1 cellular context compared by ENCODE assay signal in the genomic region with DNA sequence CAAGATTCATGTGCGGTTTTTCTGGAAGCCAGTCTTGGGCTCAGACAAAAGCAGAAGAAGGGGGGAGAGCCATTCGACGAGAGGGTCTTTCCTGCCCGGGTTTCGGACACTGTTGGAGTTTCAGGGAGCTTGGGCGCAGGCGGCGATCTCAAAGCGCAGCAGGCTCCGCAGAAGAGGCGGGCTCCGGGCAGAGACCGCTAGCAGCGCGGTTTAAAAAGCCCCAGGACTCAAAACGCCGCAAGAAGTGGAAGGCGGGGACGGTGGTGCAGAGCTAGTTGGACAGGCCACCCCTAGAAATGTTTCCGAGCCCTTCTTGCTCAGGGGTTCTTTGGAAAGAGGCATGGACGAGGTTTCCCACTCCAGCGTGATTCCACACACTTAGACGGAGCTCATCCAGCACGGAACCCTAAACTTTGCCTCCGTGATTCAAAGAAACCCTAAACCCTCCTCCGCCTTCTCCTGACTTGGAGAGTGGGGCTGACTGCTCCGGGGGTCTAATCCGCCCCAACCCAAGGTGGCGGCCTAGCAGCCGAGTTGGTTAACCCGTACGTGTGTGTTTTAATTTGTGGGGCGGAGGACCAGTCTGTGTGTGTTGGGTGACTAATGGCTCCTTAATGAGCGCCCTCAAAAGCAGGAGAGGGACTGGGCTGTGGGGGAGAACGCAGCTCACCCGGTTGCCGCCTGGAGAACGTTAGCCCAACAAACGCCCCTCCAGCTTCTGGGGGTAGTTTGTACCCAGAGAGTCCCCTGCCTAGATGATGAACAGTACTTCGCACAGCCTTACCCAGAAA.
TF ChIP-seq lines count a peak whose summit lies in the region.

No MANE protein-coding gene starts in this region.

TF ChIP-seq in GM23338, 12 proteins besides CTCF, POLR2A, EP300 and RAD21 (continued from another document):
- TF ChIP-seq, protein P1, sequence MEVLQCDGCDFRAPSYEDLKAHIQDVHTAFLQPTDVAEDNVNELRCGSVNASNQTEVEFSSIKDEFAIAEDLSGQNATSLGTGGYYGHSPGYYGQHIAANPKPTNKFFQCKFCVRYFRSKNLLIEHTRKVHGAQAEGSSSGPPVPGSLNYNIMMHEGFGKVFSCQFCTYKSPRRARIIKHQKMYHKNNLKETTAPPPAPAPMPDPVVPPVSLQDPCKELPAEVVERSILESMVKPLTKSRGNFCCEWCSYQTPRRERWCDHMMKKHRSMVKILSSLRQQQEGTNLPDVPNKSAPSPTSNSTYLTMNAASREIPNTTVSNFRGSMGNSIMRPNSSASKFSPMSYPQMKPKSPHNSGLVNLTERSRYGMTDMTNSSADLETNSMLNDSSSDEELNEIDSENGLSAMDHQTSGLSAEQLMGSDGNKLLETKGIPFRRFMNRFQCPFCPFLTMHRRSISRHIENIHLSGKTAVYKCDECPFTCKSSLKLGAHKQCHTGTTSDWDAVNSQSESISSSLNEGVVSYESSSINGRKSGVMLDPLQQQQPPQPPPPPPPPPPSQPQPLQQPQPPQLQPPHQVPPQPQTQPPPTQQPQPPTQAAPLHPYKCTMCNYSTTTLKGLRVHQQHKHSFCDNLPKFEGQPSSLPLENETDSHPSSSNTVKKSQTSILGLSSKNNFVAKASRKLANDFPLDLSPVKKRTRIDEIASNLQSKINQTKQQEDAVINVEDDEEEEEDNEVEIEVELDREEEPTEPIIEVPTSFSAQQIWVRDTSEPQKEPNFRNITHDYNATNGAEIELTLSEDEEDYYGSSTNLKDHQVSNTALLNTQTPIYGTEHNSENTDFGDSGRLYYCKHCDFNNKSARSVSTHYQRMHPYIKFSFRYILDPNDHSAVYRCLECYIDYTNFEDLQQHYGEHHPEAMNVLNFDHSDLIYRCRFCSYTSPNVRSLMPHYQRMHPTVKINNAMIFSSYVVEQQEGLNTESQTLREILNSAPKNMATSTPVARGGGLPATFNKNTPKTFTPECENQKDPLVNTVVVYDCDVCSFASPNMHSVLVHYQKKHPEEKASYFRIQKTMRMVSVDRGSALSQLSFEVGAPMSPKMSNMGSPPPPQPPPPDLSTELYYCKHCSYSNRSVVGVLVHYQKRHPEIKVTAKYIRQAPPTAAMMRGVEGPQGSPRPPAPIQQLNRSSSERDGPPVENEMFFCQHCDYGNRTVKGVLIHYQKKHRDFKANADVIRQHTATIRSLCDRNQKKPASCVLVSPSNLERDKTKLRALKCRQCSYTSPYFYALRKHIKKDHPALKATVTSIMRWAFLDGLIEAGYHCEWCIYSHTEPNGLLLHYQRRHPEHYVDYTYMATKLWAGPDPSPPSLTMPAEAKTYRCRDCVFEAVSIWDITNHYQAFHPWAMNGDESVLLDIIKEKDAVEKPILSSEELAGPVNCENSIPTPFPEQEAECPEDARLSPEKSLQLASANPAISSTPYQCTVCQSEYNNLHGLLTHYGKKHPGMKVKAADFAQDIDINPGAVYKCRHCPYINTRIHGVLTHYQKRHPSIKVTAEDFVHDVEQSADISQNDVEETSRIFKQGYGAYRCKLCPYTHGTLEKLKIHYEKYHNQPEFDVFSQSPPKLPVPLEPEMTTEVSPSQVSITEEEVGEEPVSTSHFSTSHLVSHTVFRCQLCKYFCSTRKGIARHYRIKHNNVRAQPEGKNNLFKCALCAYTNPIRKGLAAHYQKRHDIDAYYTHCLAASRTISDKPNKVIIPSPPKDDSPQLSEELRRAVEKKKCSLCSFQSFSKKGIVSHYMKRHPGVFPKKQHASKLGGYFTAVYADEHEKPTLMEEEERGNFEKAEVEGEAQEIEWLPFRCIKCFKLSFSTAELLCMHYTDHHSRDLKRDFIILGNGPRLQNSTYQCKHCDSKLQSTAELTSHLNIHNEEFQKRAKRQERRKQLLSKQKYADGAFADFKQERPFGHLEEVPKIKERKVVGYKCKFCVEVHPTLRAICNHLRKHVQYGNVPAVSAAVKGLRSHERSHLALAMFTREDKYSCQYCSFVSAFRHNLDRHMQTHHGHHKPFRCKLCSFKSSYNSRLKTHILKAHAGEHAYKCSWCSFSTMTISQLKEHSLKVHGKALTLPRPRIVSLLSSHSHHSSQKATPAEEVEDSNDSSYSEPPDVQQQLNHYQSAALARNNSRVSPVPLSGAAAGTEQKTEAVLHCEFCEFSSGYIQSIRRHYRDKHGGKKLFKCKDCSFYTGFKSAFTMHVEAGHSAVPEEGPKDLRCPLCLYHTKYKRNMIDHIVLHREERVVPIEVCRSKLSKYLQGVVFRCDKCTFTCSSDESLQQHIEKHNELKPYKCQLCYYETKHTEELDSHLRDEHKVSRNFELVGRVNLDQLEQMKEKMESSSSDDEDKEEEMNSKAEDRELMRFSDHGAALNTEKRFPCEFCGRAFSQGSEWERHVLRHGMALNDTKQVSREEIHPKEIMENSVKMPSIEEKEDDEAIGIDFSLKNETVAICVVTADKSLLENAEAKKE (CRISPR knock-in tag; IDR thresholded peaks at IDR 0.05): no peak
- TF ChIP-seq, protein P2, sequence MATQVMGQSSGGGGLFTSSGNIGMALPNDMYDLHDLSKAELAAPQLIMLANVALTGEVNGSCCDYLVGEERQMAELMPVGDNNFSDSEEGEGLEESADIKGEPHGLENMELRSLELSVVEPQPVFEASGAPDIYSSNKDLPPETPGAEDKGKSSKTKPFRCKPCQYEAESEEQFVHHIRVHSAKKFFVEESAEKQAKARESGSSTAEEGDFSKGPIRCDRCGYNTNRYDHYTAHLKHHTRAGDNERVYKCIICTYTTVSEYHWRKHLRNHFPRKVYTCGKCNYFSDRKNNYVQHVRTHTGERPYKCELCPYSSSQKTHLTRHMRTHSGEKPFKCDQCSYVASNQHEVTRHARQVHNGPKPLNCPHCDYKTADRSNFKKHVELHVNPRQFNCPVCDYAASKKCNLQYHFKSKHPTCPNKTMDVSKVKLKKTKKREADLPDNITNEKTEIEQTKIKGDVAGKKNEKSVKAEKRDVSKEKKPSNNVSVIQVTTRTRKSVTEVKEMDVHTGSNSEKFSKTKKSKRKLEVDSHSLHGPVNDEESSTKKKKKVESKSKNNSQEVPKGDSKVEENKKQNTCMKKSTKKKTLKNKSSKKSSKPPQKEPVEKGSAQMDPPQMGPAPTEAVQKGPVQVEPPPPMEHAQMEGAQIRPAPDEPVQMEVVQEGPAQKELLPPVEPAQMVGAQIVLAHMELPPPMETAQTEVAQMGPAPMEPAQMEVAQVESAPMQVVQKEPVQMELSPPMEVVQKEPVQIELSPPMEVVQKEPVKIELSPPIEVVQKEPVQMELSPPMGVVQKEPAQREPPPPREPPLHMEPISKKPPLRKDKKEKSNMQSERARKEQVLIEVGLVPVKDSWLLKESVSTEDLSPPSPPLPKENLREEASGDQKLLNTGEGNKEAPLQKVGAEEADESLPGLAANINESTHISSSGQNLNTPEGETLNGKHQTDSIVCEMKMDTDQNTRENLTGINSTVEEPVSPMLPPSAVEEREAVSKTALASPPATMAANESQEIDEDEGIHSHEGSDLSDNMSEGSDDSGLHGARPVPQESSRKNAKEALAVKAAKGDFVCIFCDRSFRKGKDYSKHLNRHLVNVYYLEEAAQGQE (IDR thresholded peaks at IDR 0.05; ENCODE audit: unreplicated experiment): no peak
- TF ChIP-seq ZNF331 (CRISPR knock-in tag; IDR thresholded peaks at IDR 0.05; ENCODE audit: low read depth) (no peak), EZH2phosphoT487 (IDR thresholded peaks at IDR 0.05; ENCODE audit: unreplicated experiment) (no peak), NANOG (IDR thresholded peaks at IDR 0.05; ENCODE audit: borderline replicate concordance) (0 out of 2 replicates have a peak, but pooled peaks have one; percentile 9), ZNF114 (CRISPR knock-in tag; IDR thresholded peaks at IDR 0.05) (no peak), CREB1 (CRISPR knock-in tag; IDR thresholded peaks at IDR 0.05; ENCODE audit: low read depth) (no peak)
